ENCODE assay signal across 34 cellular contexts in genomic region chr4:107167051-107167450, GRCh38.
"Had no signal": no experiment of that assay in that cellular context is flagged by ENCODE, and none has a peak within 500 bp of the region (broad histone marks: within the 10 kb centered on the region; RNA-seq: fewer than 3 reads in every experiment).

No MANE protein-coding gene starts in this region.

- H3K27ac Mint-ChIP-seq: activated B cell treated with CpG ODN at 0.5 μM for 24 hours; activated CD4-positive, alpha-beta T cell treated with anti-CD3 and anti-CD28 coated beads for 36 hours; activated CD4-positive, alpha-beta T cell treated with anti-CD3 and anti-CD28 coated beads, Interleukin-2, amount 10 ng/mL, durations not matched to agents 7 days and 5 days; activated CD8-positive, alpha-beta T cell treated with anti-CD3 and anti-CD28 coated beads for 36 hours; activated naive CD4-positive, alpha-beta T cell treated with anti-CD3 and anti-CD28 coated beads for 36 hours; activated naive CD4-positive, alpha-beta T cell treated with anti-CD3 and anti-CD28 coated beads, Interleukin-2, amount 50 U/mL, for 72 hours; activated naive CD8-positive, alpha-beta T cell treated with anti-CD3 and anti-CD28 coated beads for 36 hours; activated T-cell treated with anti-CD3 and anti-CD28 coated beads, Interleukin-2, amount 50 U/mL, for 72 hours; activated T-helper 1 cell treated with anti-CD3 and anti-CD28 coated beads, Interleukin-12 subunit alpha, Interleukin-12 subunit beta, Interleukin-2, Interleukin-4 antibody, amounts not matched to agents 30 ng/mL and 10 ng/mL and 1 ng/mL, durations not matched to agents 14 hours and 24 hours and 36 hours; activated T-helper 17 cell treated with anti-CD3 and anti-CD28 coated beads, Interleukin-2, amount 50 U/mL, for 72 hours; T-helper 1 cell treated with Interleukin-12 subunit alpha and Interleukin-12 subunit beta and Interleukin-4 antibody, amounts not matched to agents 30 μg/mL and 1 μg/mL, for 36 hours; T-helper 2 cell treated with Interferon-gamma antibody and Interleukin-4, amounts not matched to agents 5 μg/mL and 100 μg/mL, for 36 hours had no signal

- DNase-seq: activated B cell treated with CpG ODN at 0.5 μM for 24 hours; activated CD4-positive, alpha-beta T cell treated with anti-CD3 and anti-CD28 coated beads for 1 hour; activated CD4-positive, alpha-beta T cell treated with anti-CD3 and anti-CD28 coated beads for 36 hours; activated CD4-positive, alpha-beta T cell treated with anti-CD3 and anti-CD28 coated beads for 48 hours; activated CD4-positive, alpha-beta T cell treated with anti-CD3 and anti-CD28 coated beads, Interleukin-2, amount 10 ng/mL, durations not matched to agents 7 days and 5 days; activated CD4-positive, alpha-beta T cell treated with anti-CD3 and anti-CD28 coated beads, Interleukin-2, amount 50 U/mL, for 48 hours; activated CD8-positive, alpha-beta memory T cell treated with anti-CD3 and anti-CD28 coated beads, Interleukin-2, amount 50 U/mL, for 4 hours; activated CD8-positive, alpha-beta T cell treated with anti-CD3 and anti-CD28 coated beads for 36 hours; activated effector memory CD4-positive, alpha-beta T cell treated with anti-CD3 and anti-CD28 coated beads, Interleukin-2, amount 50 U/mL, for 16 hours; activated gamma-delta T cell treated with Interleukin-2 at 50 U/mL for 16 hours; activated naive CD4-positive, alpha-beta T cell; activated naive CD4-positive, alpha-beta T cell treated with anti-CD3 and anti-CD28 coated beads for 36 hours; activated naive CD4-positive, alpha-beta T cell treated with anti-CD3 and anti-CD28 coated beads, Interleukin-2, amount 50 U/mL, for 16 hours; activated naive CD8-positive, alpha-beta T cell treated with anti-CD3 and anti-CD28 coated beads for 36 hours; activated T-cell treated with anti-CD3 and anti-CD28 coated beads for 4 hours; activated T-cell treated with anti-CD3 and anti-CD28 coated beads, Interleukin-2, amount 50 U/mL, for 1 hour; activated T-cell treated with anti-CD3 and anti-CD28 coated beads, Interleukin-2, amount 50 U/mL, for 4 hours; activated T-cell treated with anti-CD3 and anti-CD28 coated beads, Interleukin-2, amount 50 U/mL, for 72 hours; adrenal gland; amniotic stem cell; aorta; body of pancreas; brain microvascular endothelial cell; central memory CD4-positive, alpha-beta T cell; T-helper 1 cell; T-helper 2 cell; T-helper 9 cell had no signal

- H3K27me3 Mint-ChIP-seq: activated B cell treated with CpG ODN at 0.5 μM for 24 hours; activated CD4-positive, alpha-beta T cell treated with anti-CD3 and anti-CD28 coated beads for 36 hours; activated CD4-positive, alpha-beta T cell treated with anti-CD3 and anti-CD28 coated beads, Interleukin-2, amount 10 ng/mL, durations not matched to agents 7 days and 5 days; activated CD8-positive, alpha-beta T cell treated with anti-CD3 and anti-CD28 coated beads for 36 hours; activated naive CD8-positive, alpha-beta T cell treated with anti-CD3 and anti-CD28 coated beads for 36 hours; activated T-helper 17 cell treated with anti-CD3 and anti-CD28 coated beads, Interleukin-2, amount 50 U/mL, for 72 hours had no signal

- H3K4me3 Mint-ChIP-seq: activated B cell treated with CpG ODN at 0.5 μM for 24 hours; activated CD4-positive, alpha-beta T cell treated with anti-CD3 and anti-CD28 coated beads for 36 hours; activated CD4-positive, alpha-beta T cell treated with anti-CD3 and anti-CD28 coated beads, Interleukin-2, amount 10 ng/mL, durations not matched to agents 7 days and 5 days; activated CD8-positive, alpha-beta T cell treated with anti-CD3 and anti-CD28 coated beads for 36 hours; activated naive CD4-positive, alpha-beta T cell treated with anti-CD3 and anti-CD28 coated beads for 36 hours; activated naive CD8-positive, alpha-beta T cell treated with anti-CD3 and anti-CD28 coated beads for 36 hours; activated T-cell treated with anti-CD3 and anti-CD28 coated beads, Interleukin-2, amount 50 U/mL, for 4 hours; activated T-cell treated with anti-CD3 and anti-CD28 coated beads, Interleukin-2, amount 50 U/mL, for 72 hours; activated T-helper 1 cell treated with anti-CD3 and anti-CD28 coated beads, Interleukin-12 subunit alpha, Interleukin-12 subunit beta, Interleukin-2, Interleukin-4 antibody, amounts not matched to agents 30 ng/mL and 10 ng/mL and 1 ng/mL, durations not matched to agents 14 hours and 24 hours and 36 hours; activated T-helper 17 cell treated with anti-CD3 and anti-CD28 coated beads, Interleukin-2, amount 50 U/mL, for 72 hours; T-helper 1 cell treated with Interleukin-12 subunit alpha and Interleukin-12 subunit beta and Interleukin-4 antibody, amounts not matched to agents 30 μg/mL and 1 μg/mL, for 36 hours; T-helper 2 cell treated with Interferon-gamma antibody and Interleukin-4, amounts not matched to agents 5 μg/mL and 100 μg/mL, for 36 hours had no signal

- ATAC-seq: activated CD4-positive, alpha-beta T cell treated with anti-CD3 and anti-CD28 coated beads for 36 hours; activated CD8-positive, alpha-beta T cell treated with anti-CD3 and anti-CD28 coated beads for 36 hours; activated naive CD4-positive, alpha-beta T cell treated with anti-CD3 and anti-CD28 coated beads, Interleukin-2, amount 50 U/mL, for 72 hours; activated T-cell treated with anti-CD3 and anti-CD28 coated beads, Interleukin-2, amount 50 U/mL, for 4 hours; activated T-cell treated with anti-CD3 and anti-CD28 coated beads, Interleukin-2, amount 50 U/mL, for 72 hours; activated T-helper 17 cell treated with anti-CD3 and anti-CD28 coated beads, Interleukin-2, amount 50 U/mL, for 72 hours; body of pancreas had no signal

- H3K36me3 Mint-ChIP-seq: activated naive CD8-positive, alpha-beta T cell treated with anti-CD3 and anti-CD28 coated beads for 36 hours had no signal

- H3K9me3 Mint-ChIP-seq: activated CD4-positive, alpha-beta T cell treated with anti-CD3 and anti-CD28 coated beads, Interleukin-2, amount 10 ng/mL, durations not matched to agents 7 days and 5 days had no signal

- H3K27me3 ChIP-seq: adrenal gland, body of pancreas, brain microvascular endothelial cell, breast epithelium had no signal

- H3K9me3 ChIP-seq: body of pancreas had no signal

- H3K27ac ChIP-seq: adrenal gland, body of pancreas, brain microvascular endothelial cell, breast epithelium, VCaP had no signal

- H3K4me1 ChIP-seq: adrenal gland, body of pancreas, breast epithelium had no signal

- H3K4me3 ChIP-seq: adrenal gland, body of pancreas, breast epithelium had no signal

- H3K36me3 ChIP-seq: adrenal gland, brain microvascular endothelial cell, breast epithelium had no signal

- H3K4me1 Mint-ChIP-seq: activated B cell treated with CpG ODN at 0.5 μM for 24 hours; activated CD4-positive, alpha-beta T cell treated with anti-CD3 and anti-CD28 coated beads for 36 hours; activated CD4-positive, alpha-beta T cell treated with anti-CD3 and anti-CD28 coated beads, Interleukin-2, amount 10 ng/mL, durations not matched to agents 7 days and 5 days; activated naive CD8-positive, alpha-beta T cell treated with anti-CD3 and anti-CD28 coated beads for 36 hours; activated T-helper 17 cell treated with anti-CD3 and anti-CD28 coated beads, Interleukin-2, amount 50 U/mL, for 72 hours had no signal
